Comparison of ENCODE assay signal across 1 cellular context in genomic region chr11:6156628-6157367, GRCh38.
A peak's percentile ranks its signal among the peaks of the same experiment; 100 is the strongest.
TF ChIP-seq lines count a peak whose summit lies in the region.

No MANE protein-coding gene starts in this region.

TF ChIP-seq in WTC11, 78 proteins besides CTCF, POLR2A, EP300 and RAD21 (continued from another document):
- peak; percentile 51 for TF ChIP-seq USF2 (CRISPR knock-in tag; IDR thresholded peaks at IDR 0.05)
- TF ChIP-seq, protein P1, sequence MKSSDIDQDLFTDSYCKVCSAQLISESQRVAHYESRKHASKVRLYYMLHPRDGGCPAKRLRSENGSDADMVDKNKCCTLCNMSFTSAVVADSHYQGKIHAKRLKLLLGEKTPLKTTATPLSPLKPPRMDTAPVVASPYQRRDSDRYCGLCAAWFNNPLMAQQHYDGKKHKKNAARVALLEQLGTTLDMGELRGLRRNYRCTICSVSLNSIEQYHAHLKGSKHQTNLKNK (CRISPR knock-in tag; IDR thresholded peaks at IDR 0.05), result no peak
- TF ChIP-seq FOXK1 (CRISPR knock-in tag; IDR thresholded peaks at IDR 0.05), result no peak
- no peak for TF ChIP-seq NR3C1 (CRISPR knock-in tag; conservative IDR thresholded peaks at IDR 0.05; ENCODE audit: low read depth)
- TF ChIP-seq ZNF416 (CRISPR knock-in tag; IDR thresholded peaks at IDR 0.05), result no peak
- no peak for TF ChIP-seq IRF2 (CRISPR knock-in tag; IDR thresholded peaks at IDR 0.05; ENCODE audit: borderline replicate concordance, low read depth)
TF ChIP-seq in WTC11: peak in this region for 1.
